ENCODE assay signal across 1 cellular context in the genomic region with DNA sequence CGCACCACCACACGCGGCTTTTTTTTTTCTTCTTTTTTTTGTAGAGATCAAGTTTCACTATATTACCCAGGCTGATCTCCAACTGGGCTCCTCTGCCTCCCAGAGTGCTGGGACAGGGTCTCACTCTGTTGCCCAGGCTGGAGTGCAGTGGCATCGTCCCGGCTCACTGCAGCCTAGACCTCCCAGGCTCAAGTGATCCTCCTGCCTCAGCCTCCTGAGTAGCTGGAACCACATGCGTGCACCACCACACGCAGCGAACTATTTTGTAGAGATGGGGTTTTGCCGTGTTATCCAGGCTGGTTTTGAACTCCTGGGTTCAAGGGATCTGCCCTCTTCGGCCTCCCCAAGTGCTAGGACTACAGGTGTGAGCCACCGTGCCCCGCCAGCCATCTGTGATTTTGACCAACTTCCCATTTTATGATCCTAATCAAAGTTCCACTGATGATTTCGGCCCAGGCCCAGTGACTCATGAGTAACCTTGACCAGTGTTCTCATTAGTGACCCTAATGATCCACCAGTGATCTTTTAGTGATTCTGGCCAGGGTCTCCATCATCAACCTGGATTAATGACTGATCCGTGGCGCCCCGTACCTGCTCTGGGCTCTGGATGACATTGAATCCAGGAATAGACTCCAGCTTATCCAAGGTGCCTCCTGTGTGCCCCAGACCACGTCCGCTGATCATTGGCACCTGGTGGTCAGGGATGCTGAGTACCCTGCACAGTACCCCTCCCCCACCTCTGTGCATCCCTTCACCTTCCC.
A peak's percentile ranks its signal among the peaks of the same experiment; 100 is the strongest.
TF ChIP-seq lines count a peak whose summit lies in the region.

No MANE protein-coding gene starts in this region.

TF ChIP-seq in GM12878, 131 proteins besides CTCF, POLR2A, EP300 and RAD21:
- TF ChIP-seq MXI1 (IDR thresholded peaks at IDR 0.05; ENCODE audit: low read depth, low read length) (no peak), POLR2AphosphoS5 (IDR thresholded peaks at IDR 0.05; ENCODE audit: low read length) (0 out of 2 replicates have a peak, but pooled peaks have one; percentile 9), GABPA (IDR thresholded peaks at IDR 0.05; ENCODE audit: low read depth) (no peak), WRNIP1 (IDR thresholded peaks at IDR 0.05; ENCODE audit: borderline replicate concordance, low read depth, low read length) (no peak), IRF4 (IDR thresholded peaks at IDR 0.05; ENCODE audit: low read depth, low read length) (no peak), PAX5 (IDR thresholded peaks at IDR 0.05; ENCODE audit: borderline replicate concordance, low read depth, low read length) (peak; percentile 29; the same call in 1 of the 2 replicates), SIX5 (IDR thresholded peaks at IDR 0.05; ENCODE audit: low read depth, low read length, severe bottlenecking) (no peak), TCF12 (IDR thresholded peaks at IDR 0.05; ENCODE audit: low read depth, low read length) (no peak), KLF5 (IDR thresholded peaks at IDR 0.05; ENCODE audit: partially characterized antibody) (no peak), ZNF274 (IDR thresholded peaks at IDR 0.05; ENCODE audit: insufficient read depth, insufficient read length) (no peak), SP1 (IDR thresholded peaks at IDR 0.05; ENCODE audit: low read depth, low read length) (no peak), STAT1 (conservative IDR thresholded peaks at IDR 0.05) (no peak), MTA2 (IDR thresholded peaks at IDR 0.05; ENCODE audit: low read depth) (no peak), CBX5 (IDR thresholded peaks at IDR 0.05; ENCODE audit: low read depth) (no peak)
- TF ChIP-seq, protein P1, sequence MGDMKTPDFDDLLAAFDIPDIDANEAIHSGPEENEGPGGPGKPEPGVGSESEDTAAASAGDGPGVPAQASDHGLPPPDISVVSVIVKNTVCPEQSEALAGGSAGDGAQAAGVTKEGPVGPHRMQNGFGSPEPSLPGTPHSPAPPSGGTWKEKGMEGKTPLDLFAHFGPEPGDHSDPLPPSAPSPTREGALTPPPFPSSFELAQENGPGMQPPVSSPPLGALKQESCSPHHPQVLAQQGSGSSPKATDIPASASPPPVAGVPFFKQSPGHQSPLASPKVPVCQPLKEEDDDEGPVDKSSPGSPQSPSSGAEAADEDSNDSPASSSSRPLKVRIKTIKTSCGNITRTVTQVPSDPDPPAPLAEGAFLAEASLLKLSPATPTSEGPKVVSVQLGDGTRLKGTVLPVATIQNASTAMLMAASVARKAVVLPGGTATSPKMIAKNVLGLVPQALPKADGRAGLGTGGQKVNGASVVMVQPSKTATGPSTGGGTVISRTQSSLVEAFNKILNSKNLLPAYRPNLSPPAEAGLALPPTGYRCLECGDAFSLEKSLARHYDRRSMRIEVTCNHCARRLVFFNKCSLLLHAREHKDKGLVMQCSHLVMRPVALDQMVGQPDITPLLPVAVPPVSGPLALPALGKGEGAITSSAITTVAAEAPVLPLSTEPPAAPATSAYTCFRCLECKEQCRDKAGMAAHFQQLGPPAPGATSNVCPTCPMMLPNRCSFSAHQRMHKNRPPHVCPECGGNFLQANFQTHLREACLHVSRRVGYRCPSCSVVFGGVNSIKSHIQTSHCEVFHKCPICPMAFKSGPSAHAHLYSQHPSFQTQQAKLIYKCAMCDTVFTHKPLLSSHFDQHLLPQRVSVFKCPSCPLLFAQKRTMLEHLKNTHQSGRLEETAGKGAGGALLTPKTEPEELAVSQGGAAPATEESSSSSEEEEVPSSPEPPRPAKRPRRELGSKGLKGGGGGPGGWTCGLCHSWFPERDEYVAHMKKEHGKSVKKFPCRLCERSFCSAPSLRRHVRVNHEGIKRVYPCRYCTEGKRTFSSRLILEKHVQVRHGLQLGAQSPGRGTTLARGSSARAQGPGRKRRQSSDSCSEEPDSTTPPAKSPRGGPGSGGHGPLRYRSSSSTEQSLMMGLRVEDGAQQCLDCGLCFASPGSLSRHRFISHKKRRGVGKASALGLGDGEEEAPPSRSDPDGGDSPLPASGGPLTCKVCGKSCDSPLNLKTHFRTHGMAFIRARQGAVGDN (IDR thresholded peaks at IDR 0.05) = no peak
- TF ChIP-seq, protein P2, sequence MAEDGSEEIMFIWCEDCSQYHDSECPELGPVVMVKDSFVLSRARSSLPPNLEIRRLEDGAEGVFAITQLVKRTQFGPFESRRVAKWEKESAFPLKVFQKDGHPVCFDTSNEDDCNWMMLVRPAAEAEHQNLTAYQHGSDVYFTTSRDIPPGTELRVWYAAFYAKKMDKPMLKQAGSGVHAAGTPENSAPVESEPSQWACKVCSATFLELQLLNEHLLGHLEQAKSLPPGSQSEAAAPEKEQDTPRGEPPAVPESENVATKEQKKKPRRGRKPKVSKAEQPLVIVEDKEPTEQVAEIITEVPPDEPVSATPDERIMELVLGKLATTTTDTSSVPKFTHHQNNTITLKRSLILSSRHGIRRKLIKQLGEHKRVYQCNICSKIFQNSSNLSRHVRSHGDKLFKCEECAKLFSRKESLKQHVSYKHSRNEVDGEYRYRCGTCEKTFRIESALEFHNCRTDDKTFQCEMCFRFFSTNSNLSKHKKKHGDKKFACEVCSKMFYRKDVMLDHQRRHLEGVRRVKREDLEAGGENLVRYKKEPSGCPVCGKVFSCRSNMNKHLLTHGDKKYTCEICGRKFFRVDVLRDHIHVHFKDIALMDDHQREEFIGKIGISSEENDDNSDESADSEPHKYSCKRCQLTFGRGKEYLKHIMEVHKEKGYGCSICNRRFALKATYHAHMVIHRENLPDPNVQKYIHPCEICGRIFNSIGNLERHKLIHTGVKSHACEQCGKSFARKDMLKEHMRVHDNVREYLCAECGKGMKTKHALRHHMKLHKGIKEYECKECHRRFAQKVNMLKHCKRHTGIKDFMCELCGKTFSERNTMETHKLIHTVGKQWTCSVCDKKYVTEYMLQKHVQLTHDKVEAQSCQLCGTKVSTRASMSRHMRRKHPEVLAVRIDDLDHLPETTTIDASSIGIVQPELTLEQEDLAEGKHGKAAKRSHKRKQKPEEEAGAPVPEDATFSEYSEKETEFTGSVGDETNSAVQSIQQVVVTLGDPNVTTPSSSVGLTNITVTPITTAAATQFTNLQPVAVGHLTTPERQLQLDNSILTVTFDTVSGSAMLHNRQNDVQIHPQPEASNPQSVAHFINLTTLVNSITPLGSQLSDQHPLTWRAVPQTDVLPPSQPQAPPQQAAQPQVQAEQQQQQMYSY (CRISPR knock-in tag; IDR thresholded peaks at IDR 0.05) = no peak
- TF ChIP-seq, protein P3, sequence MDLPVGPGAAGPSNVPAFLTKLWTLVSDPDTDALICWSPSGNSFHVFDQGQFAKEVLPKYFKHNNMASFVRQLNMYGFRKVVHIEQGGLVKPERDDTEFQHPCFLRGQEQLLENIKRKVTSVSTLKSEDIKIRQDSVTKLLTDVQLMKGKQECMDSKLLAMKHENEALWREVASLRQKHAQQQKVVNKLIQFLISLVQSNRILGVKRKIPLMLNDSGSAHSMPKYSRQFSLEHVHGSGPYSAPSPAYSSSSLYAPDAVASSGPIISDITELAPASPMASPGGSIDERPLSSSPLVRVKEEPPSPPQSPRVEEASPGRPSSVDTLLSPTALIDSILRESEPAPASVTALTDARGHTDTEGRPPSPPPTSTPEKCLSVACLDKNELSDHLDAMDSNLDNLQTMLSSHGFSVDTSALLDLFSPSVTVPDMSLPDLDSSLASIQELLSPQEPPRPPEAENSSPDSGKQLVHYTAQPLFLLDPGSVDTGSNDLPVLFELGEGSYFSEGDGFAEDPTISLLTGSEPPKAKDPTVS (IDR thresholded peaks at IDR 0.05; ENCODE audit: low read depth, low read length) = no peak
